In genomic region chr1:236795035-236795756, GRCh38 we compare ENCODE assay signal across 8 cellular contexts. TPM values are rescaled to one million over a fixed set of nuclear protein-coding genes. Genes with fewer than 3 reads are reported as not detected.
DNase-seq lines count a peak whose midpoint lies in the region; ATAC-seq, FAIRE-seq and TF ChIP-seq lines count a peak whose summit lies in the region.

Gene MTR (plus strand): TSS chr1:236795292. CDS start chr1:236795704, 412 bp downstream.

- intact Hi-C loops in Right ventricle myocardium superior (cut with DNase I) (no loop called here), pancreas (cut with DNase I) (no loop called here), tibial artery (cut with DNase I; ENCODE audit: low total_unique reads) (no loop called here)

- peak; percentile 97 for FAIRE-seq in pancreas (lab: Jason Lieb, UNC)

- H3K9me3 Mint-ChIP-seq in activated naive CD8-positive, alpha-beta T cell treated with anti-CD3 and anti-CD28 coated beads, Interleukin-2, amount 50 U/mL, for 24 hours: no peaks in the 10 kb centered on the region

- no peaks in the 10 kb centered on the region for H3K27me3 ChIP-seq in pancreas
- no peaks in the 10 kb centered on the region for H3K27me3 ChIP-seq in tibial artery

- peaks cover 2% of the 10 kb centered on the region for H3K27me3 Mint-ChIP-seq in activated naive CD8-positive, alpha-beta T cell treated with anti-CD3 and anti-CD28 coated beads, Interleukin-2, amount 50 U/mL, for 24 hours

- peaks cover 9 to 15% (median 15%) of the 10 kb centered on the region in 3 donors for H3K4me1 ChIP-seq in pancreas
- peaks cover 0 to 36% (median 15%) of the 10 kb centered on the region in 4 donors for H3K4me1 ChIP-seq in tibial artery

- H3K9me3 ChIP-seq in pancreas (no peaks in the 10 kb centered on the region), tibial artery (no peaks in the 10 kb centered on the region)

- ATAC-seq in HG02763 (IDR thresholded peaks at IDR 0.05; ENCODE audit: unreplicated experiment): peak; percentile 99
- peak; percentile 91 for ATAC-seq in activated naive CD8-positive, alpha-beta T cell treated with anti-CD3 and anti-CD28 coated beads, Interleukin-2, amount 50 U/mL, for 24 hours
- ATAC-seq in Right ventricle myocardium superior (ENCODE audit: poor library complexity): peak; percentile 98
- peak; percentile 96 to 99 (median 98) for ATAC-seq in pancreas

- H3K36me3 Mint-ChIP-seq in activated naive CD8-positive, alpha-beta T cell treated with anti-CD3 and anti-CD28 coated beads, Interleukin-2, amount 50 U/mL, for 24 hours (ENCODE audit: low read depth): peaks cover 17% of the 10 kb centered on the region

- peak within 1 kb of the TSS; percentile 97 for H3K4me3 Mint-ChIP-seq in activated naive CD8-positive, alpha-beta T cell treated with anti-CD3 and anti-CD28 coated beads, Interleukin-2, amount 50 U/mL, for 24 hours

- H3K27ac Mint-ChIP-seq in activated naive CD8-positive, alpha-beta T cell treated with anti-CD3 and anti-CD28 coated beads, Interleukin-2, amount 50 U/mL, for 24 hours: peak within 1 kb of the TSS; percentile 98

- DNase-seq in GM12865 (ENCODE audit: low read depth): peak; percentile 98
- DNase-seq in NCI-H1417 treated with DMSO at 0.1 percent for 48 hours (lab: John Stamatoyannopoulos, UW): peak; percentile 80
- DNase-seq in SW480 (ENCODE audit: low spot score): peak; percentile 98
- peak; percentile 95 for DNase-seq in activated naive CD8-positive, alpha-beta T cell treated with anti-CD3 and anti-CD28 coated beads, Interleukin-2, amount 50 U/mL, for 24 hours
- DNase-seq in Right ventricle myocardium superior: peak; percentile 99
- peak; percentile 93 to 99 (median 98) for DNase-seq in pancreas
- DNase-seq in tibial artery: peak; percentile 99

- H3K27ac ChIP-seq in pancreas: peak within 1 kb of the TSS; percentile 94 to 95 (median 94)
- H3K27ac ChIP-seq in tibial artery: peak within 1 kb of the TSS; percentile 93 to 97

- 0% methylated on average over 59 to 67 of the region's 67 CpGs for WGBS in pancreas, 2 donors

- H3K4me3 ChIP-seq in GM12865 (ENCODE audit: low read depth, low read length) (peak within 1 kb of the TSS; percentile 84), pancreas (peak within 1 kb of the TSS; percentile 87 to 99 (median 92)), tibial artery (peak within 1 kb of the TSS; percentile 86 to 89)

- peaks cover 43% of the 10 kb centered on the region for H3K4me1 Mint-ChIP-seq in activated naive CD8-positive, alpha-beta T cell treated with anti-CD3 and anti-CD28 coated beads, Interleukin-2, amount 50 U/mL, for 24 hours

- TF ChIP-seq CTCF in GM12865 (IDR thresholded peaks at IDR 0.05; ENCODE audit: insufficient read depth, low read depth, low read length, missing control alignments) (no peak), pancreas (IDR thresholded peaks at IDR 0.05) (no peak), tibial artery (IDR thresholded peaks at IDR 0.05) (peak in 1 of 2 experiments; percentile 4)

- no peaks in the 10 kb centered on the region for H3K36me3 ChIP-seq in pancreas
- no peaks in the 10 kb centered on the region for H3K36me3 ChIP-seq in tibial artery

RNA-seq across cellular contexts. Expression of gene MTR, which starts in this region (rescaled TPM):
- 47.2 TPM for total RNA-seq in Right ventricle myocardium superior
- total RNA-seq in pancreas: 10 to 100 TPM; 20.8 to 29.1 (median 25.8) TPM
- polyA plus RNA-seq in pancreas: 1 to 10 TPM; 8.1 to 8.6 TPM

Comparison
In these comparisons a context has a peak if more than half of its experiments do, and no peak if none do; other contexts are left out.
1. Peak in every context shown above with its lines: DNase-seq, ATAC-seq, H3K4me3 ChIP-seq and H3K27ac ChIP-seq.